ENCODE assay signal across 17 cellular contexts in genomic region chr6:159714404-159714803, GRCh38.
"Had no signal": no experiment of that assay in that cellular context is flagged by ENCODE, and none has a peak within 500 bp of the region (broad histone marks: within the 10 kb centered on the region; RNA-seq: fewer than 3 reads in every experiment).

No MANE protein-coding gene starts in this region.

- H3K4me1 ChIP-seq: colonic mucosa had no signal

- H3K27me3 ChIP-seq: adrenal gland, colonic mucosa, foreskin keratinocyte, heart left ventricle, thyroid gland had no signal

- DNase-seq: activated CD4-positive, alpha-beta memory T cell treated with anti-CD3 and anti-CD28 coated beads, Interleukin-2, amount 10 ng/mL, durations not matched to agents 7 days and 5 days; activated CD4-positive, alpha-beta T cell treated with anti-CD3 and anti-CD28 coated beads for 4 hours; activated naive CD4-positive, alpha-beta T cell treated with anti-CD3 and anti-CD28 coated beads, Interleukin-2, amount 10 ng/mL, durations not matched to agents 7 days and 5 days; activated T-cell treated with anti-CD3 and anti-CD28 coated beads, Interleukin-2, amount 50 U/mL, for 24 hours; caudate nucleus; colonic mucosa; effector CD4-positive, alpha-beta T cell; foreskin keratinocyte; heart left ventricle; natural killer cell; nucleus accumbens; T-helper 17 cell; thyroid gland had no signal

- H3K4me3 Mint-ChIP-seq: activated CD4-positive, alpha-beta memory T cell treated with anti-CD3 and anti-CD28 coated beads, Interleukin-2, amount 10 ng/mL, durations not matched to agents 7 days and 5 days; activated naive CD4-positive, alpha-beta T cell treated with anti-CD3 and anti-CD28 coated beads, Interleukin-2, amount 10 ng/mL, durations not matched to agents 7 days and 5 days; activated T-cell treated with anti-CD3 and anti-CD28 coated beads, Interleukin-2, amount 50 U/mL, for 24 hours; natural killer cell; stimulated activated effector memory CD8-positive, alpha-beta T cell treated with anti-CD3 and anti-CD28 coated beads, Interleukin-12 subunit alpha, Interleukin-12 subunit beta, amount 100 ng/mL, for 72 hours; T-helper 17 cell; WTC11 had no signal

- H3K27ac Mint-ChIP-seq: activated CD4-positive, alpha-beta memory T cell treated with anti-CD3 and anti-CD28 coated beads, Interleukin-2, amount 10 ng/mL, durations not matched to agents 7 days and 5 days; activated T-cell treated with anti-CD3 and anti-CD28 coated beads, Interleukin-2, amount 50 U/mL, for 24 hours; natural killer cell; progenitor cell of endocrine pancreas; stimulated activated effector memory CD8-positive, alpha-beta T cell treated with anti-CD3 and anti-CD28 coated beads, Interleukin-12 subunit alpha, Interleukin-12 subunit beta, amount 100 ng/mL, for 72 hours; WTC11 had no signal

- H3K4me1 Mint-ChIP-seq: stimulated activated effector memory CD8-positive, alpha-beta T cell treated with anti-CD3 and anti-CD28 coated beads, Interleukin-12 subunit alpha, Interleukin-12 subunit beta, amount 100 ng/mL, for 72 hours; WTC11 had no signal

- H3K27me3 Mint-ChIP-seq: activated T-cell treated with anti-CD3 and anti-CD28 coated beads, Interleukin-2, amount 50 U/mL, for 24 hours; progenitor cell of endocrine pancreas; T-helper 17 cell had no signal

- H3K36me3 ChIP-seq: adrenal gland, colonic mucosa, heart left ventricle, thyroid gland had no signal

- H3K36me3 Mint-ChIP-seq: natural killer cell; stimulated activated effector memory CD8-positive, alpha-beta T cell treated with anti-CD3 and anti-CD28 coated beads, Interleukin-12 subunit alpha, Interleukin-12 subunit beta, amount 100 ng/mL, for 72 hours; WTC11 had no signal

- H3K4me3 ChIP-seq: adrenal gland, colonic mucosa, heart left ventricle, thyroid gland had no signal

- H3K27ac ChIP-seq: foreskin keratinocyte, thyroid gland had no signal

- H3K9me3 ChIP-seq: adrenal gland, colonic mucosa, heart left ventricle, thyroid gland had no signal

- H3K9me3 Mint-ChIP-seq: activated naive CD4-positive, alpha-beta T cell treated with anti-CD3 and anti-CD28 coated beads, Interleukin-2, amount 10 ng/mL, durations not matched to agents 7 days and 5 days; activated T-cell treated with anti-CD3 and anti-CD28 coated beads, Interleukin-2, amount 50 U/mL, for 24 hours; natural killer cell; stimulated activated effector memory CD8-positive, alpha-beta T cell treated with anti-CD3 and anti-CD28 coated beads, Interleukin-12 subunit alpha, Interleukin-12 subunit beta, amount 100 ng/mL, for 72 hours had no signal
